In genomic region chr19:41570179-41570578, GRCh38 we compare ENCODE assay signal across 1 cellular context.
TF ChIP-seq lines count a peak whose summit lies in the region.

No MANE protein-coding gene starts in this region.

TF ChIP-seq in GM12878, 131 proteins besides CTCF, POLR2A, EP300 and RAD21:
- TF ChIP-seq BRCA1 (IDR thresholded peaks at IDR 0.05; ENCODE audit: low read depth, low read length) (no peak), HCFC1 (IDR thresholded peaks at IDR 0.05; ENCODE audit: low read length) (no peak), TCF7 (IDR thresholded peaks at IDR 0.05; ENCODE audit: borderline replicate concordance) (no peak), POLR2AphosphoS2 (IDR thresholded peaks at IDR 0.05; ENCODE audit: low read depth, low read length) (no peak), MXI1 (IDR thresholded peaks at IDR 0.05; ENCODE audit: low read depth, low read length) (no peak), CEBPZ (IDR thresholded peaks at IDR 0.05; ENCODE audit: low read depth, low read length) (no peak), E2F8 (IDR thresholded peaks at IDR 0.05; ENCODE audit: low read depth, partially characterized antibody) (no peak), RCOR1 (conservative IDR thresholded peaks at IDR 0.05; ENCODE audit: low read depth, low read length) (no peak), ZNF592 (IDR thresholded peaks at IDR 0.05) (no peak), ZBTB33 (IDR thresholded peaks at IDR 0.05) (no peak)
